ENCODE assay signal across 10 cellular contexts in the genomic region with DNA sequence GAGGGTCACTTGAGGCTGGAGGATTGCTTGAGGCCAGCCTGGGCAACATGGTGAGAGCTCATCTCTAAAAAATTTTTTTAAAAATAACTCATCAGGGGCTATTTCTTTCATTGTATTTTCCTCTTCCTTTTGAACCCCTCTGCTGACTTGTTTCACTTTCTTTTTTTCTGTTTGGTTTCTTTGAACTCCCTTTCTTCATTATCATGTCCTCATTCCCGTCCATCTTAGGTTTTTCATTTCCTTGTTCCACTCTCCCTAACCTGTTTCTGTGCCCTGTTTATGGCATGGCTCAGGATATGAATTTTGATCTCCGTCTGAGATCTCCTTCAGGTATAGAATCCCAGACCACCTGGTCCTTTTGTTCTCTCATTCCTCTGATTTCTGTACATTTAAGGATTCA. TPM values are rescaled to one million over a fixed set of nuclear protein-coding genes. Genes with fewer than 3 reads are reported as not detected.
DNase-seq lines count a peak whose midpoint lies in the region; ATAC-seq and TF ChIP-seq lines count a peak whose summit lies in the region.
"Had no signal": no experiment of that assay in that cellular context is flagged by ENCODE, and none has a peak within 500 bp of the region (broad histone marks: within the 10 kb centered on the region; RNA-seq: fewer than 3 reads in every experiment).

No MANE protein-coding gene starts in this region.

- no peaks in the 10 kb centered on the region for H3K9me3 Mint-ChIP-seq in CD4-positive, CD25-positive, alpha-beta regulatory T cell

- peaks cover 50% of the 10 kb centered on the region for H4K20me1 ChIP-seq in osteoblast (ENCODE audit: insufficient read depth, low read length)

- peaks cover 51% of the 10 kb centered on the region for H3K4me1 ChIP-seq in CD4-positive, CD25-positive, alpha-beta regulatory T cell (ENCODE audit: control insufficient read depth, insufficient read depth, low read length, poor library complexity, severe bottlenecking)
- H3K4me1 ChIP-seq in breast epithelium (peaks cover 0 to 19% of the 10 kb centered on the region in 2 donors), osteoblast (ENCODE audit: insufficient read depth, low read length) (no peaks in the 10 kb centered on the region)

- peak in 1 of 3 donors; percentile 55 for DNase-seq in CD4-positive, CD25-positive, alpha-beta regulatory T cell
- peak; percentile 27 for DNase-seq in MV-4-11 (lab: John Stamatoyannopoulos, UW)
- no peak for DNase-seq in breast epithelium (ENCODE audit: low spot score in 2 of 2)
- no peak for DNase-seq in osteoblast (ENCODE audit: insufficient read length, low spot score, missing footprints)
- DNase-seq in Right ventricle myocardium superior, result no peak
- DNase-seq in activated effector memory CD4-positive, alpha-beta T cell treated with anti-CD3 and anti-CD28 coated beads, Interleukin-2, amount 50 U/mL, for 16 hours, result no peak
- DNase-seq in HuH-7 (ENCODE audit: low spot score), result no peak
- DNase-seq: NCI-H1436, T-helper 9 cell had no signal

- H3K4me3 Mint-ChIP-seq in CD4-positive, CD25-positive, alpha-beta regulatory T cell, result peak overlapping the region; percentile 18 to 82 (median 58)

- intact Hi-C loops in breast epithelium (cut with DNase I; ENCODE audit: low total_unique reads) (no loop called here), Right ventricle myocardium superior (cut with DNase I) (no loop called here)

- H3K27ac Mint-ChIP-seq in CD4-positive, CD25-positive, alpha-beta regulatory T cell, result peak overlapping the region; percentile 87 to 94 (median 90)

- peak overlapping the region; percentile 55 for H3K4me2 ChIP-seq in osteoblast (ENCODE audit: insufficient read depth, low read length)

- peak in 1 of 2 donors; percentile 42 for ATAC-seq in CD4-positive, CD25-positive, alpha-beta regulatory T cell (ENCODE audit: low read depth in 2 of 2)
- ATAC-seq in Right ventricle myocardium superior (ENCODE audit: poor library complexity), result no peak
- ATAC-seq in GM19328 (IDR thresholded peaks at IDR 0.05; ENCODE audit: unreplicated experiment), result no peak

- no peak for TF ChIP-seq POLR2A in breast epithelium (IDR thresholded peaks at IDR 0.05)

- H3K79me2 ChIP-seq in osteoblast (ENCODE audit: insufficient read depth, low read length), result peaks cover 87% of the 10 kb centered on the region

- H3K4me1 Mint-ChIP-seq in CD4-positive, CD25-positive, alpha-beta regulatory T cell, result peaks cover 17 to 78% (median 54%) of the 10 kb centered on the region in 4 donors

- peaks cover 21% of the 10 kb centered on the region for H3K36me3 Mint-ChIP-seq in CD4-positive, CD25-positive, alpha-beta regulatory T cell

- H2AFZ ChIP-seq in osteoblast (ENCODE audit: low read length), result no peak overlapping the region

- no peaks in the 10 kb centered on the region for H3K27me3 ChIP-seq in CD4-positive, CD25-positive, alpha-beta regulatory T cell (ENCODE audit: control insufficient read depth, insufficient read depth, low read length)
- no peaks in the 10 kb centered on the region for H3K27me3 ChIP-seq in breast epithelium
- no peaks in the 10 kb centered on the region for H3K27me3 ChIP-seq in osteoblast (ENCODE audit: insufficient read depth, low read length)

- H3K27me3 Mint-ChIP-seq in CD4-positive, CD25-positive, alpha-beta regulatory T cell, result no peaks in the 10 kb centered on the region

- peaks cover 24% of the 10 kb centered on the region for H3K36me3 ChIP-seq in CD4-positive, CD25-positive, alpha-beta regulatory T cell (ENCODE audit: control insufficient read depth, insufficient read depth, low read length)
- H3K36me3 ChIP-seq in breast epithelium (no peaks in the 10 kb centered on the region), osteoblast (ENCODE audit: insufficient read depth, low read length) (no peaks in the 10 kb centered on the region)

- H3K4me3 ChIP-seq in CD4-positive, CD25-positive, alpha-beta regulatory T cell (ENCODE audit: low read depth, low read length), result peak overlapping the region; percentile 71
- no peak overlapping the region for H3K4me3 ChIP-seq in breast epithelium
- H3K4me3 ChIP-seq in osteoblast (ENCODE audit: insufficient read depth, low read length), result no peak overlapping the region

- no peak for TF ChIP-seq CTCF in breast epithelium (IDR thresholded peaks at IDR 0.05)
- no peak for TF ChIP-seq CTCF in osteoblast (IDR thresholded peaks at IDR 0.05; ENCODE audit: extremely low read depth, low read depth, low read length)

- no peaks in the 10 kb centered on the region for H3K9me3 ChIP-seq in CD4-positive, CD25-positive, alpha-beta regulatory T cell (ENCODE audit: control insufficient read depth in 2 of 2, low read length in 2 of 2)
- H3K9me3 ChIP-seq in breast epithelium, result no peaks in the 10 kb centered on the region
- no peaks in the 10 kb centered on the region for H3K9me3 ChIP-seq in osteoblast (ENCODE audit: low read depth, low read length)

- peak overlapping the region; percentile 65 for H3K27ac ChIP-seq in CD4-positive, CD25-positive, alpha-beta regulatory T cell (ENCODE audit: insufficient read depth, low read length, poor library complexity, severe bottlenecking)
- H3K27ac ChIP-seq in breast epithelium, result peak overlapping the region; percentile 80 to 94
- peak overlapping the region; percentile 35 for H3K27ac ChIP-seq in osteoblast (ENCODE audit: low read depth, low read length)

RNA-seq across cellular contexts. Expression of a gene that starts 12.4 kb away (rescaled TPM):
- 66.6 TPM for total RNA-seq in CD4-positive, CD25-positive, alpha-beta regulatory T cell
- polyA plus RNA-seq in CD4-positive, CD25-positive, alpha-beta regulatory T cell, result 10 to 100 TPM; 29.3 to 39.9 (median 36.4) TPM
- total RNA-seq in breast epithelium, result 10 to 100 TPM; 12.6 to 34.0 (median 22.3) TPM
- total RNA-seq in osteoblast, result 13.8 and 14.8 TPM in 2 replicates
- 35.8 TPM for total RNA-seq in Right ventricle myocardium superior

RNA-seq across cellular contexts. Expression of a gene that starts 38.1 kb away (rescaled TPM):
- total RNA-seq in CD4-positive, CD25-positive, alpha-beta regulatory T cell, result 11.1 TPM
- under 1 TPM; 0.41 to 1.00 (median 0.58) TPM for polyA plus RNA-seq in CD4-positive, CD25-positive, alpha-beta regulatory T cell
- total RNA-seq in breast epithelium (10 to 100 TPM in 2 of 3 donors, 1 to 10 TPM in 1; 4.8 to 13.8 (median 12.1) TPM), osteoblast (16.2 and 17.7 TPM in 2 replicates), Right ventricle myocardium superior (11.3 TPM)

Comparison
In these comparisons a context has a peak if more than half of its experiments do, and no peak if none do; other contexts are left out.
1. H3K27ac ChIP-seq: peak in every context shown above with its lines; median percentile 87 in breast epithelium; 65 in CD4-positive, CD25-positive, alpha-beta regulatory T cell; 35 in osteoblast.